27 cellular contexts compared by ENCODE assay signal in genomic region chr11:26243426-26243825, GRCh38.
"Had no signal": no experiment of that assay in that cellular context is flagged by ENCODE, and none has a peak within 500 bp of the region (broad histone marks: within the 10 kb centered on the region; RNA-seq: fewer than 3 reads in every experiment).

No MANE protein-coding gene starts in this region.

- H3K27ac ChIP-seq: adrenal gland, cardiac muscle cell, colonic mucosa, epithelial cell of prostate, hepatocyte, ovary, right lobe of liver, testis, WERI-Rb-1 had no signal

- H3K4me3 Mint-ChIP-seq: activated naive CD4-positive, alpha-beta T cell treated with anti-CD3 and anti-CD28 coated beads for 36 hours; activated naive CD8-positive, alpha-beta T cell treated with anti-CD3 and anti-CD28 coated beads for 36 hours; brain; naive B cell had no signal

- H3K27ac Mint-ChIP-seq: activated naive CD4-positive, alpha-beta T cell treated with anti-CD3 and anti-CD28 coated beads for 36 hours; activated naive CD8-positive, alpha-beta T cell treated with anti-CD3 and anti-CD28 coated beads for 36 hours; brain; naive B cell; progenitor cell of endocrine pancreas had no signal

- H3K36me3 Mint-ChIP-seq: activated naive CD8-positive, alpha-beta T cell treated with anti-CD3 and anti-CD28 coated beads for 36 hours; brain; naive B cell had no signal

- H3K4me1 Mint-ChIP-seq: activated naive CD8-positive, alpha-beta T cell treated with anti-CD3 and anti-CD28 coated beads for 36 hours; naive B cell had no signal

- H3K9me3 ChIP-seq: adrenal gland, colonic mucosa, ovary, right lobe of liver, testis had no signal

- H3K4me3 ChIP-seq: adrenal gland, cardiac muscle cell, colonic mucosa, hepatocyte, ovary, right lobe of liver, testis had no signal

- H3K27me3 ChIP-seq: adrenal gland, cardiac muscle cell, colonic mucosa, hepatocyte, ovary, right lobe of liver, testis had no signal

- ATAC-seq: activated CD4-positive, CD25-positive, alpha-beta regulatory T cell treated with anti-CD3 and anti-CD28 coated beads, Interleukin-2, amount 50 U/mL, for 24 hours; right lobe of liver; stimulated activated naive CD8-positive, alpha-beta T cell treated with anti-CD3 and anti-CD28 coated beads, Interleukin-15, Interleukin-2, amounts not matched to agents 100 U/mL and 50 U/mL, for 24 hours had no signal

- DNase-seq: activated CD4-positive, alpha-beta T cell treated with anti-CD3 and anti-CD28 coated beads for 48 hours; activated CD4-positive, alpha-beta T cell treated with anti-CD3 and anti-CD28 coated beads, Interleukin-2, amount 50 U/mL, for 48 hours; activated CD8-positive, alpha-beta memory T cell treated with anti-CD3 and anti-CD28 coated beads for 24 hours; activated effector memory CD4-positive, alpha-beta T cell treated with Interleukin-2 at 50 U/mL for 16 hours; activated naive CD4-positive, alpha-beta T cell treated with anti-CD3 and anti-CD28 coated beads for 36 hours; activated naive CD8-positive, alpha-beta T cell treated with anti-CD3 and anti-CD28 coated beads for 36 hours; adrenal gland; aorta; cerebellar nuclear complex; colonic mucosa; effector CD8-positive, alpha-beta T cell; left cardiac atrium; left ventricle myocardium superior; naive B cell; ovary; right lobe of liver; stimulated activated CD4-positive, alpha-beta T cell treated with anti-CD3 and anti-CD28 coated beads, Interleukin-2, amount 100 ng/mL, for 48 hours; stimulated activated naive CD8-positive, alpha-beta T cell treated with anti-CD3 and anti-CD28 coated beads, Interleukin-15, Interleukin-2, amounts not matched to agents 100 U/mL and 50 U/mL, for 24 hours; T-helper 9 cell; testis; WERI-Rb-1 had no signal

- H3K27me3 Mint-ChIP-seq: activated naive CD8-positive, alpha-beta T cell treated with anti-CD3 and anti-CD28 coated beads for 36 hours; brain; progenitor cell of endocrine pancreas had no signal
